17 cellular contexts compared by ENCODE assay signal in genomic region chr4:101256222-101256621, GRCh38.
A peak's percentile ranks its signal among the peaks of the same experiment; 100 is the strongest.
DNase-seq lines count a peak whose midpoint lies in the region; ATAC-seq and TF ChIP-seq lines count a peak whose summit lies in the region.
"Had no signal": no experiment of that assay in that cellular context is flagged by ENCODE, and none has a peak within 500 bp of the region (broad histone marks: within the 10 kb centered on the region; RNA-seq: fewer than 3 reads in every experiment).

No MANE protein-coding gene starts in this region.

- DNase-seq in COLO668 (lab: John Stamatoyannopoulos, UW; ENCODE audit: unreplicated experiment) (peak; percentile 49), NCI-H1417 (lab: John Stamatoyannopoulos, UW) (peak in 2 of 3 experiments; percentile 79 to 97), NCI-H748 (lab: John Stamatoyannopoulos, UW; ENCODE audit: unreplicated experiment) (peak; percentile 97), left colon (no peak), foreskin fibroblast (no peak), gastrocnemius medialis (no peak), testis (no peak)
- no peak for DNase-seq in stimulated activated CD4-positive, alpha-beta T cell treated with anti-CD3 and anti-CD28 coated beads, Interleukin-15, amount 100 ng/mL, for 24 hours
- DNase-seq: activated CD8-positive, alpha-beta memory T cell treated with anti-CD3 and anti-CD28 coated beads, Interleukin-2, amount 50 U/mL, for 48 hours; activated naive CD4-positive, alpha-beta T cell treated with anti-CD3 and anti-CD28 coated beads for 36 hours; CD4-positive, alpha-beta T cell; IMR-90; MV-4-11; SIG-M5; stimulated activated naive CD4-positive, alpha-beta T cell treated with Interleukin-2 at 50 U/mL for 16 hours; upper lobe of right lung had no signal

- H3K4me1 ChIP-seq in gastrocnemius medialis: peaks cover 29 to 55% of the 10 kb centered on the region in 2 donors
- peaks cover 10% of the 10 kb centered on the region for H3K4me1 ChIP-seq in testis

- TF ChIP-seq POLR2A in gastrocnemius medialis (IDR thresholded peaks at IDR 0.05) (no peak), testis (IDR thresholded peaks at IDR 0.05) (no peak)

- ATAC-seq in left colon (peak; percentile 93), gastrocnemius medialis (no peak)
- ATAC-seq: upper lobe of right lung had no signal

- H3K36me3 ChIP-seq in gastrocnemius medialis: no peaks in the 10 kb centered on the region
- no peaks in the 10 kb centered on the region for H3K36me3 ChIP-seq in testis (ENCODE audit: low read depth, missing control alignments)
- H3K36me3 ChIP-seq: upper lobe of right lung had no signal

- H3K4me3 ChIP-seq in foreskin fibroblast (ENCODE audit: low read depth in 1 of 2, low read length in 2 of 2): no peak overlapping the region
- no peak overlapping the region for H3K4me3 ChIP-seq in gastrocnemius medialis
- no peak overlapping the region for H3K4me3 ChIP-seq in testis
- H3K4me3 ChIP-seq: lung, upper lobe of right lung had no signal

- in situ Hi-C loops in gastrocnemius medialis (cut with MboI; ENCODE audit: low sequenced_read_pairs in 4 of 4): no loop called here

- TF ChIP-seq CTCF in foreskin fibroblast (IDR thresholded peaks at IDR 0.05; ENCODE audit: low read depth, low read length) (no peak), gastrocnemius medialis (IDR thresholded peaks at IDR 0.05 in 4 of 5, conservative IDR thresholded peaks at IDR 0.05 in 1 of 5) (no peak), testis (IDR thresholded peaks at IDR 0.05) (no peak)

- no peaks in the 10 kb centered on the region for H3K9me3 ChIP-seq in gastrocnemius medialis
- H3K9me3 ChIP-seq in testis: no peaks in the 10 kb centered on the region
- H3K9me3 ChIP-seq: upper lobe of right lung had no signal

- no peaks in the 10 kb centered on the region for H3K27me3 ChIP-seq in gastrocnemius medialis
- H3K27me3 ChIP-seq in testis: no peaks in the 10 kb centered on the region
- H3K27me3 ChIP-seq: upper lobe of right lung had no signal

- intact Hi-C loops in left colon (cut with DNase I, micrococcal nuclease) (no loop called here), gastrocnemius medialis (cut with DNase I; ENCODE audit: low total_unique reads) (no loop called here), testis (cut with DNase I; ENCODE audit: low total_unique reads) (no loop called here)

- no peak overlapping the region for H3K27ac ChIP-seq in gastrocnemius medialis
- H3K27ac ChIP-seq in testis: no peak overlapping the region
- H3K27ac ChIP-seq: upper lobe of right lung had no signal

Comparison
In these comparisons a context has a peak if more than half of its experiments do, and no peak if none do; other contexts are left out.
1. DNase-seq: peak in COLO668 (single experiment), NCI-H1417 (2 of 3) and NCI-H748 (single experiment); none in left colon (0 of 2), foreskin fibroblast (0 of 2), stimulated activated CD4-positive, alpha-beta T cell treated with anti-CD3 and anti-CD28 coated beads, Interleukin-15, amount 100 ng/mL, for 24 hours (single experiment), gastrocnemius medialis (0 of 2) and testis (single experiment).